ENCODE assay signal across 13 cellular contexts in the genomic region with DNA sequence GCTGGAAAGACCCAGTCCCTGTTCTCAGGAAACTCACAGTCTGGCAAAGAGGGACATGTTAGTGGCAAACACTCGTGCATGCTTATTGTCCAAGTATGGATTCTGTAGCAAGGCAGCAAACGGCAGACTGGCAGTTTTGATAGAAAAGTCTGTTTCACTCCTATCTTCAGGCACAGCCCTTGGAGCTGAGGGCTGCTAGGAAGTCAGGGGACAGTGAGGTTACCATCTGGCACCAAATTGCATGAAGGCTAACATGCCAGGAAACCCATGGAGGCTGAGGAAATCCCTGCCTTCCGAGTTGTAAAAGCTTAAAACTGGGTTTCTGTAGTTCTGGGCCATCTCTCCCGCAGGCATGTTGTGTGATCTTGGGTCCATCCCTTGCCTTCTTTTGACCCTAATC.
"Had no signal": no experiment of that assay in that cellular context is flagged by ENCODE, and none has a peak within 500 bp of the region (broad histone marks: within the 10 kb centered on the region; RNA-seq: fewer than 3 reads in every experiment).

No MANE protein-coding gene starts in this region.

- H3K9me3 ChIP-seq: breast epithelium, upper lobe of right lung had no signal

- ATAC-seq: activated CD4-positive, CD25-positive, alpha-beta regulatory T cell treated with anti-CD3 and anti-CD28 coated beads, Interleukin-2, amount 50 U/mL, for 24 hours; activated CD8-positive, alpha-beta T cell treated with anti-CD3 and anti-CD28 coated beads, Interleukin-2, amount 10 ng/mL, durations not matched to agents 7 days and 5 days; effector memory CD8-positive, alpha-beta T cell; foreskin keratinocyte; natural killer cell treated with Interleukin-12 subunit alpha and Interleukin-12 subunit beta and Interleukin-15 and Interleukin-18, amount 100 ng/mL, for 72 hours; upper lobe of right lung had no signal

- H3K4me3 ChIP-seq: breast epithelium, hepatocyte, upper lobe of right lung had no signal

- H3K4me3 Mint-ChIP-seq: activated CD4-positive, alpha-beta T cell treated with anti-CD3 and anti-CD28 coated beads, Interleukin-2, amount 10 ng/mL, durations not matched to agents 7 days and 5 days; activated CD8-positive, alpha-beta T cell treated with anti-CD3 and anti-CD28 coated beads, Interleukin-2, amount 10 ng/mL, durations not matched to agents 7 days and 5 days; activated T-cell treated with anti-CD3 and anti-CD28 coated beads, Interleukin-2, amount 50 U/mL, for 24 hours; dendritic cell treated with granulocyte-macrophage colony-stimulating factor and Interleukin-4, amounts not matched to agents 40 ng/mL and 50 ng/mL, for 4 days; effector memory CD8-positive, alpha-beta T cell; natural killer cell treated with Interleukin-12 subunit alpha and Interleukin-12 subunit beta and Interleukin-15 and Interleukin-18, amount 100 ng/mL, for 72 hours had no signal

- DNase-seq: activated CD4-positive, alpha-beta T cell treated with anti-CD3 and anti-CD28 coated beads, Interleukin-2, amount 10 ng/mL, durations not matched to agents 7 days and 5 days; activated CD8-positive, alpha-beta T cell treated with anti-CD3 and anti-CD28 coated beads, Interleukin-2, amount 10 ng/mL, durations not matched to agents 7 days and 5 days; activated naive CD4-positive, alpha-beta T cell treated with anti-CD3 and anti-CD28 coated beads, Interleukin-2, amount 50 U/mL, for 16 hours; activated T-cell treated with anti-CD3 and anti-CD28 coated beads, Interleukin-2, amount 50 U/mL, for 24 hours; effector memory CD8-positive, alpha-beta T cell; foreskin keratinocyte; stimulated activated naive CD4-positive, alpha-beta T cell had no signal

- H3K27ac ChIP-seq: breast epithelium, foreskin keratinocyte, hepatocyte, upper lobe of right lung had no signal

- H3K4me1 ChIP-seq: breast epithelium, foreskin keratinocyte had no signal

- H3K36me3 ChIP-seq: breast epithelium, upper lobe of right lung had no signal

- H3K27me3 ChIP-seq: breast epithelium, foreskin keratinocyte, hepatocyte, upper lobe of right lung had no signal

- H3K27ac Mint-ChIP-seq: activated CD4-positive, alpha-beta T cell treated with anti-CD3 and anti-CD28 coated beads, Interleukin-2, amount 10 ng/mL, durations not matched to agents 7 days and 5 days; activated CD8-positive, alpha-beta T cell treated with anti-CD3 and anti-CD28 coated beads, Interleukin-2, amount 10 ng/mL, durations not matched to agents 7 days and 5 days; activated T-cell treated with anti-CD3 and anti-CD28 coated beads, Interleukin-2, amount 50 U/mL, for 24 hours; dendritic cell treated with granulocyte-macrophage colony-stimulating factor and Interleukin-4, amounts not matched to agents 40 ng/mL and 50 ng/mL, for 4 days; effector memory CD8-positive, alpha-beta T cell; natural killer cell treated with Interleukin-12 subunit alpha and Interleukin-12 subunit beta and Interleukin-15 and Interleukin-18, amount 100 ng/mL, for 72 hours had no signal

- H3K4me1 Mint-ChIP-seq: activated CD4-positive, alpha-beta T cell treated with anti-CD3 and anti-CD28 coated beads, Interleukin-2, amount 10 ng/mL, durations not matched to agents 7 days and 5 days had no signal

- H3K9me3 Mint-ChIP-seq: activated CD4-positive, alpha-beta T cell treated with anti-CD3 and anti-CD28 coated beads, Interleukin-2, amount 10 ng/mL, durations not matched to agents 7 days and 5 days; activated T-cell treated with anti-CD3 and anti-CD28 coated beads, Interleukin-2, amount 50 U/mL, for 24 hours; dendritic cell treated with granulocyte-macrophage colony-stimulating factor and Interleukin-4, amounts not matched to agents 40 ng/mL and 50 ng/mL, for 4 days; effector memory CD8-positive, alpha-beta T cell; natural killer cell treated with Interleukin-12 subunit alpha and Interleukin-12 subunit beta and Interleukin-15 and Interleukin-18, amount 100 ng/mL, for 72 hours had no signal

- H3K27me3 Mint-ChIP-seq: activated CD4-positive, alpha-beta T cell treated with anti-CD3 and anti-CD28 coated beads, Interleukin-2, amount 10 ng/mL, durations not matched to agents 7 days and 5 days; activated T-cell treated with anti-CD3 and anti-CD28 coated beads, Interleukin-2, amount 50 U/mL, for 24 hours; natural killer cell treated with Interleukin-12 subunit alpha and Interleukin-12 subunit beta and Interleukin-15 and Interleukin-18, amount 100 ng/mL, for 72 hours had no signal

- H3K36me3 Mint-ChIP-seq: natural killer cell treated with Interleukin-12 subunit alpha and Interleukin-12 subunit beta and Interleukin-15 and Interleukin-18, amount 100 ng/mL, for 72 hours had no signal
